Comparison of ENCODE assay signal across 19 cellular contexts in genomic region chr14:54350196-54350595, GRCh38. TPM values are rescaled to one million over a fixed set of nuclear protein-coding genes. Genes with fewer than 3 reads are reported as not detected.
DNase-seq lines count a peak whose midpoint lies in the region; ATAC-seq, FAIRE-seq and TF ChIP-seq lines count a peak whose summit lies in the region.
"Had no signal": no experiment of that assay in that cellular context is flagged by ENCODE, and none has a peak within 500 bp of the region (broad histone marks: within the 10 kb centered on the region; RNA-seq: fewer than 3 reads in every experiment).

No MANE protein-coding gene starts in this region.

- TF ChIP-seq POLR2A in ovary (IDR thresholded peaks at IDR 0.05) (no peak), body of pancreas (IDR thresholded peaks at IDR 0.05) (no peak)

- intact Hi-C loops in heart right ventricle (cut with DNase I), result no loop called here
- intact Hi-C loops in ovary (cut with DNase I), result no loop called here
- intact Hi-C loops in body of pancreas (cut with DNase I), result no loop called here

- H3K4me1 ChIP-seq in heart right ventricle (peaks cover 0 to 18% (median 12%) of the 10 kb centered on the region in 9 donors), ovary (ENCODE audit: insufficient read depth) (peaks cover 4% of the 10 kb centered on the region), body of pancreas (peaks cover 7% of the 10 kb centered on the region)
- H3K4me1 ChIP-seq: foreskin keratinocyte had no signal

- 11 to 14% methylated on average over 3 of the region's 3 CpGs for WGBS in heart right ventricle, 2 donors
- WGBS in ovary, 3 donors, result 3 to 9% (median 4%) methylated on average over 3 of the region's 3 CpGs
- WGBS in body of pancreas, 2 donors, result 13 to 16% methylated on average over 3 of the region's 3 CpGs

- in situ Hi-C loops in astrocyte of the spinal cord (cut with HindIII; ENCODE audit: low sequenced_read_pairs), result no loop called here

- H3K4me3 ChIP-seq in astrocyte of the spinal cord (ENCODE audit: low read depth, low read length) (no peak overlapping the region), heart right ventricle (peak overlapping the region in 1 of 10 donors; percentile 27), ovary (no peak overlapping the region), body of pancreas (no peak overlapping the region)
- H3K4me3 ChIP-seq: skin epidermis had no signal

- peaks cover 0 to 22% (median 0%) of the 10 kb centered on the region in 11 donors for H3K9me3 ChIP-seq in heart right ventricle
- no peaks in the 10 kb centered on the region for H3K9me3 ChIP-seq in ovary
- no peaks in the 10 kb centered on the region for H3K9me3 ChIP-seq in body of pancreas
- H3K9me3 ChIP-seq: uterus had no signal

- no peak for TF ChIP-seq EP300 in ovary (IDR thresholded peaks at IDR 0.05)

- H3K36me3 ChIP-seq in heart right ventricle (no peaks in the 10 kb centered on the region), ovary (no peaks in the 10 kb centered on the region), body of pancreas (replicated peaks in 1 of 2; ENCODE audit: insufficient read depth in 1 of 2, low read depth in 2 of 2) (no peaks in the 10 kb centered on the region)
- H3K36me3 ChIP-seq: uterus had no signal

- FAIRE-seq in G401.6 (lab: Jason Lieb, UNC), result peak; percentile 8

- TF ChIP-seq CTCF in astrocyte of the spinal cord (IDR thresholded peaks at IDR 0.05; ENCODE audit: low read depth, low read length) (no peak), heart right ventricle (IDR thresholded peaks at IDR 0.05) (no peak), omental fat pad (IDR thresholded peaks at IDR 0.05) (no peak), ovary (IDR thresholded peaks at IDR 0.05) (no peak), body of pancreas (IDR thresholded peaks at IDR 0.05) (no peak)

- peak; percentile 69 for DNase-seq in astrocyte of the spinal cord (ENCODE audit: low read depth, low spot score)
- no peak for DNase-seq in heart right ventricle
- DNase-seq in omental fat pad (ENCODE audit: low spot score), result no peak
- no peak for DNase-seq in SIG-M5 treated with dmso at 0.1 percent for 504 hours (lab: John Stamatoyannopoulos, UW; ENCODE audit: unreplicated experiment)
- DNase-seq in ovary, result no peak
- DNase-seq in body of pancreas, result no peak
- no peak for DNase-seq in COR-L47 (lab: John Stamatoyannopoulos, UW)
- DNase-seq: effector CD8-positive, alpha-beta T cell; foreskin keratinocyte; H7; NCI-H2029 treated with DMSO at 0.1 percent for 48 hours; NCI-H510A treated with DMSO at 0.1 percent for 48 hours; SHP77 treated with DMSO at 0.1 percent for 48 hours; stimulated activated CD4-positive, alpha-beta T cell treated with anti-CD3 and anti-CD28 coated beads, Interleukin-4, amount 100 ng/mL, for 1 hour; T-helper 2 cell; uterus had no signal

- ATAC-seq in heart right ventricle (peak in 6 of 8 donors; percentile 27 to 66 (median 52)), omental fat pad (ENCODE audit: low FRiP score) (peak; percentile 31), body of pancreas (no peak)
- ATAC-seq: foreskin keratinocyte had no signal

- peaks cover 0 to 3% (median 0%) of the 10 kb centered on the region in 7 donors for H3K27me3 ChIP-seq in heart right ventricle
- H3K27me3 ChIP-seq in ovary, result no peaks in the 10 kb centered on the region
- no peaks in the 10 kb centered on the region for H3K27me3 ChIP-seq in body of pancreas
- H3K27me3 ChIP-seq: uterus had no signal

- peak overlapping the region in 7 of 10 donors; percentile 36 to 83 (median 74) for H3K27ac ChIP-seq in heart right ventricle
- no peak overlapping the region for H3K27ac ChIP-seq in ovary
- H3K27ac ChIP-seq in body of pancreas, result no peak overlapping the region
- H3K27ac ChIP-seq: foreskin keratinocyte had no signal

RNA-seq across cellular contexts. Expression of gene CDKN3, which starts 46.6 kb away (rescaled TPM):
- total RNA-seq in heart right ventricle, result 10 to 100 TPM in 1 of 10 donors, 1 to 10 TPM in 9; 1.8 to 14.7 (median 4.2) TPM
- polyA plus RNA-seq in heart right ventricle, result 1 to 10 TPM; 3.1 to 5.2 TPM
- total RNA-seq in omental fat pad, result 1 to 10 TPM in 3 of 4 donors, under 1 TPM in 1; 0.94 to 7.6 (median 4.2) TPM
- 1 to 10 TPM in 6 of 7 donors, under 1 TPM in 1; 0.56 to 3.1 (median 1.5) TPM for total RNA-seq in ovary
- polyA plus RNA-seq in ovary, result 1 to 10 TPM; 2.5 to 3.1 TPM
- total RNA-seq in body of pancreas, result not detected
- polyA plus RNA-seq: IgD-negative memory B cell had no signal

Comparison
In these comparisons a context has a peak if more than half of its experiments do, and no peak if none do; other contexts are left out.
1. H3K27ac ChIP-seq: peak in heart right ventricle (7 of 10); none in ovary (0 of 2) and body of pancreas (0 of 4).